9 cellular contexts compared by ENCODE assay signal in the genomic region with DNA sequence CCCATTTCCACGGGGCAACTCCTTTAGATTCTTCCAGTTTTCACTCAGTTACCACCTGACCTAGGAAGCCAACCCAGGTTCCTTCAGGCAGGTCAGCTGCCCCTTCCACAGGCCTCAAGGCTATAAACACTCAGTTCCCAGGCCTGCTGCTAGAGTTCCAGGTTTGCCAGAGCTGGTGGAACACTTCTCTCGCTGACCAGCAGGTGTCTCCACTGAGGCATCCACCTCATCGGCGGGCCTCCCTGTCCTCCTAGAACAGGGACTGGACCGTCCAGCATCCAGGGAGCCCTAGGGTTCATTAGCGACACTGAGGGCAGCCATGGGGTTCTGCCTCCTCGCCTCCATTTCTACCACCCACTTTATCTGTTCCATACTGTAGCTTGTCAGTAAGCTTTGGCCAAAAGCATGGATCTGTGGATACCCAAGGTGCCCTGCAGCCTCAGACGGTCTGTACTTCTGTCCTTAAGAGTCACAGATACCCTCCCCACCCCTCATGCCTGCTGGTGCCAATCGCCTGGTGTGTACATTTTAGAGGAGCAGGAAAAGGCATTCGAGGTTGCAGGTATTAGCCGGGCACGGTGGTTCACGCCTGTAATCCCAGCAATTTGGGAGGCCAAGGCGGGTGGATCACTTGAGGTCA. TPM values are rescaled to one million over a fixed set of nuclear protein-coding genes. Genes with fewer than 3 reads are reported as not detected.
DNase-seq lines count a peak whose midpoint lies in the region; ATAC-seq and TF ChIP-seq lines count a peak whose summit lies in the region.
"Had no signal": no experiment of that assay in that cellular context is flagged by ENCODE, and none has a peak within 500 bp of the region (broad histone marks: within the 10 kb centered on the region; RNA-seq: fewer than 3 reads in every experiment).

No MANE protein-coding gene starts in this region.

- TF ChIP-seq CTCF in foreskin keratinocyte (conservative IDR thresholded peaks at IDR 0.05) (peak; percentile 84), thoracic aorta (IDR thresholded peaks at IDR 0.05) (peak; percentile 88)

- peak; percentile 45 for ATAC-seq in foreskin keratinocyte
- ATAC-seq in thoracic aorta (ENCODE audit: insufficient number of reproducible peaks, low FRiP score, low read depth): no peak
- ATAC-seq in HG02588 (IDR thresholded peaks at IDR 0.05; ENCODE audit: unreplicated experiment): no peak

- no peaks in the 10 kb centered on the region for H3K27me3 ChIP-seq in foreskin keratinocyte
- no peaks in the 10 kb centered on the region for H3K27me3 ChIP-seq in thoracic aorta (replicated peaks; ENCODE audit: insufficient read depth)

- peak; percentile 77 for DNase-seq in CD1c-positive myeloid dendritic cell (ENCODE audit: extremely low spot score)
- peak; percentile 86 for DNase-seq in HK-2 (ENCODE audit: unreplicated experiment)
- DNase-seq in RPMI7951 (ENCODE audit: low read depth): peak; percentile 61
- DNase-seq in activated T-helper 9 cell treated with anti-CD3 and anti-CD28 coated beads, Interleukin-2, amount 50 U/mL, for 16 hours (ENCODE audit: low read depth): peak; percentile 37
- DNase-seq in foreskin keratinocyte: peak in 1 of 2 donors; percentile 47
- peak; percentile 64 for DNase-seq in occipital lobe (lab: John Stamatoyannopoulos, UW)
- DNase-seq in thoracic aorta (ENCODE audit: low spot score): no peak

- no peaks in the 10 kb centered on the region for H3K36me3 ChIP-seq in thoracic aorta

- H3K4me1 ChIP-seq in foreskin keratinocyte: peaks cover 19% of the 10 kb centered on the region
- H3K4me1 ChIP-seq in thoracic aorta (ENCODE audit: control insufficient read depth in 1 of 2, low read depth in 2 of 2): no peaks in the 10 kb centered on the region

- H3K4me3 ChIP-seq in thoracic aorta: no peak overlapping the region

- H3K27ac ChIP-seq in foreskin keratinocyte: no peak overlapping the region
- H3K27ac ChIP-seq in thoracic aorta: no peak overlapping the region

- no peaks in the 10 kb centered on the region for H3K9me3 ChIP-seq in thoracic aorta

RNA-seq across cellular contexts. Expression of a gene that starts 29.0 kb away (rescaled TPM):
- total RNA-seq in RPMI7951 (2014; rRNA removed; shearing (Covaris generic)): 82.8 and 94.7 TPM in 2 replicates
- total RNA-seq in foreskin keratinocyte: 18.2 and 28.7 TPM in 2 replicates
- polyA plus RNA-seq in foreskin keratinocyte: 21.8 and 31.0 TPM in 2 replicates
- total RNA-seq in occipital lobe: 5.9 TPM
- not detected for total RNA-seq in thoracic aorta
- polyA plus RNA-seq: IgD-negative memory B cell had no signal

RNA-seq across cellular contexts. Expression of a gene that starts 38.3 kb away (rescaled TPM):
- total RNA-seq in RPMI7951 (2014; rRNA removed; shearing (Covaris generic)): not detected in 2 replicates
- total RNA-seq in foreskin keratinocyte (not detected in 2 replicates), occipital lobe (not detected), thoracic aorta (not detected)
- polyA plus RNA-seq in foreskin keratinocyte: not detected in 2 replicates
- polyA plus RNA-seq: IgD-negative memory B cell had no signal
